8 cellular contexts compared by ENCODE assay signal in genomic region chr2:100751841-100752625, GRCh38.
DNase-seq lines count a peak whose midpoint lies in the region; ATAC-seq and TF ChIP-seq lines count a peak whose summit lies in the region.
"Not testable (repeated sequence)": the region's sequence is repeated elsewhere in the genome, so short reads cannot be mapped to it uniquely, and the experiment has no call there.

No MANE protein-coding gene starts in this region.

- not testable (repeated sequence) for H3K4me3 Mint-ChIP-seq in T-helper 17 cell; activated T-helper 17 cell treated with anti-CD3 and anti-CD28 coated beads, Interleukin-2, amount 50 U/mL, for 72 hours; chondrocyte (ENCODE audit: unreplicated experiment)

- TF ChIP-seq EP300 in upper lobe of left lung (IDR thresholded peaks at IDR 0.05), result not testable (repeated sequence)

- not testable (repeated sequence) for H3K27me3 ChIP-seq in psoas muscle (ENCODE audit: insufficient read depth in 3 of 3, low read length in 2 of 3); upper lobe of left lung

- peaks cover 17% of the 10 kb centered on the region for H3K27me3 Mint-ChIP-seq in T-helper 17 cell
- not testable (repeated sequence) for H3K27me3 Mint-ChIP-seq in activated T-helper 17 cell treated with anti-CD3 and anti-CD28 coated beads, Interleukin-2, amount 50 U/mL, for 72 hours; chondrocyte (ENCODE audit: low read depth)

- H3K36me3 ChIP-seq in psoas muscle (ENCODE audit: insufficient read depth in 1 of 2, low read depth in 1 of 2); upper lobe of left lung: not testable (repeated sequence)

- TF ChIP-seq CTCF in NB4 (IDR thresholded peaks at IDR 0.05; ENCODE audit: low read depth, low read length); chondrocyte (IDR thresholded peaks at IDR 0.05); psoas muscle (IDR thresholded peaks at IDR 0.05); upper lobe of left lung (IDR thresholded peaks at IDR 0.05): not testable (repeated sequence)

- not testable (repeated sequence) for ATAC-seq in T-helper 17 cell
- ATAC-seq in activated T-helper 17 cell treated with anti-CD3 and anti-CD28 coated beads, Interleukin-2, amount 50 U/mL, for 72 hours (replicated peaks), result peak; percentile 78
- ATAC-seq in Right ventricle myocardium superior (ENCODE audit: poor library complexity) (peak; percentile 4), psoas muscle (peak; percentile 28 to 46 (median 36)), upper lobe of left lung (ENCODE audit: low FRiP score in 2 of 2) (peak; percentile 20 to 23)

- H3K36me3 Mint-ChIP-seq in T-helper 17 cell (ENCODE audit: low read depth); activated T-helper 17 cell treated with anti-CD3 and anti-CD28 coated beads, Interleukin-2, amount 50 U/mL, for 72 hours (ENCODE audit: low read depth); chondrocyte (ENCODE audit: low read depth): not testable (repeated sequence)

- H3K4me1 Mint-ChIP-seq in T-helper 17 cell; activated T-helper 17 cell treated with anti-CD3 and anti-CD28 coated beads, Interleukin-2, amount 50 U/mL, for 72 hours: not testable (repeated sequence)
- peaks cover 64% of the 10 kb centered on the region for H3K4me1 Mint-ChIP-seq in chondrocyte (ENCODE audit: low read depth)

- H3K4me3 ChIP-seq in NB4 (ENCODE audit: low read depth, low read length); psoas muscle; upper lobe of left lung: not testable (repeated sequence)

- DNase-seq in EH (ENCODE audit: low read depth) (peak; percentile 53), NB4 (ENCODE audit: low read depth) (peak; percentile 52), upper lobe of left lung (peak in 1 of 2 donors; percentile 20)
- DNase-seq in T-helper 17 cell; chondrocyte (ENCODE audit: low spot score); Right ventricle myocardium superior; psoas muscle: not testable (repeated sequence)

- WGBS in psoas muscle, 3 donors, result 78 to 82% (median 78%) methylated on average over 6 of the region's 6 CpGs
- 76 to 84% methylated on average over 6 of the region's 6 CpGs for WGBS in upper lobe of left lung, 2 donors

- not testable (repeated sequence) for H3K9me3 Mint-ChIP-seq in activated T-helper 17 cell treated with anti-CD3 and anti-CD28 coated beads, Interleukin-2, amount 50 U/mL, for 72 hours; chondrocyte (ENCODE audit: low read depth)

- not testable (repeated sequence) for H3K9me3 ChIP-seq in T-helper 17 cell (ENCODE audit: control insufficient read depth, low read length, poor library complexity, severe bottlenecking); psoas muscle; upper lobe of left lung

- intact Hi-C loops in Right ventricle myocardium superior (cut with DNase I), result not testable (repeated sequence)
- intact Hi-C loops in psoas muscle (cut with DNase I), result loop anchor here in 1 of 2 donors (5.0 kb wide), 1 partner anchor 65 kb away; no protein-coding TSS in a partner anchor

- H3K27ac ChIP-seq in psoas muscle, result peak overlapping the region; percentile 41
- peak overlapping the region in 1 of 4 donors; percentile 23 for H3K27ac ChIP-seq in upper lobe of left lung

- TF ChIP-seq POLR2A in NB4 (IDR thresholded peaks at IDR 0.05; ENCODE audit: extremely low read depth, insufficient read length); upper lobe of left lung (IDR thresholded peaks at IDR 0.05): not testable (repeated sequence)

- H3K27ac Mint-ChIP-seq in T-helper 17 cell, result peak overlapping the region; percentile 16
- H3K27ac Mint-ChIP-seq in activated T-helper 17 cell treated with anti-CD3 and anti-CD28 coated beads, Interleukin-2, amount 50 U/mL, for 72 hours, result peak overlapping the region; percentile 1
- peak overlapping the region; percentile 73 for H3K27ac Mint-ChIP-seq in chondrocyte (ENCODE audit: unreplicated experiment)

- not testable (repeated sequence) for H3K4me1 ChIP-seq in psoas muscle
- peaks cover 4 to 17% (median 13%) of the 10 kb centered on the region in 4 donors for H3K4me1 ChIP-seq in upper lobe of left lung

Comparison
In these comparisons a context has a peak if more than half of its experiments do, and no peak if none do; other contexts are left out.
1. H3K27ac Mint-ChIP-seq: peak in every context shown above with its lines; median percentile 73 in chondrocyte; 16 in T-helper 17 cell; 1 in activated T-helper 17 cell treated with anti-CD3 and anti-CD28 coated beads, Interleukin-2, amount 50 U/mL, for 72 hours.